In genomic region chr15:27864719-27865118, GRCh38 we compare ENCODE assay signal across 6 cellular contexts.
"Had no signal": no experiment of that assay in that cellular context is flagged by ENCODE, and none has a peak within 500 bp of the region (broad histone marks: within the 10 kb centered on the region; RNA-seq: fewer than 3 reads in every experiment).

No MANE protein-coding gene starts in this region.

- H3K4me3 ChIP-seq: GM23338, K562 had no signal

- H3K27ac Mint-ChIP-seq: GM23338, H9, HFFc6 had no signal

- H2AFZ ChIP-seq: GM23338 had no signal

- ATAC-seq: GM23338, K562 had no signal

- H3K4me3 Mint-ChIP-seq: GM23338, H9, HFFc6 had no signal

- H3K4me2 ChIP-seq: GM23338 had no signal

- DNase-seq: H9, HCEC 1CT, HFFc6, IMR-90 had no signal
